Comparison of ENCODE assay signal across 1 cellular context in genomic region chr3:171445805-171446204, GRCh38.
TF ChIP-seq lines count a peak whose summit lies in the region.

No MANE protein-coding gene starts in this region.

TF ChIP-seq in WTC11, 78 proteins besides CTCF, POLR2A, EP300 and RAD21 (continued from another document):
- no peak for TF ChIP-seq ERG (CRISPR knock-in tag; IDR thresholded peaks at IDR 0.05)
- TF ChIP-seq CBFB (CRISPR knock-in tag; IDR thresholded peaks at IDR 0.05; ENCODE audit: low read depth): no peak
- no peak for TF ChIP-seq TEAD4 (CRISPR knock-in tag; IDR thresholded peaks at IDR 0.05)
- TF ChIP-seq ZBTB43 (CRISPR knock-in tag; IDR thresholded peaks at IDR 0.05): no peak
- no peak for TF ChIP-seq ETV6 (CRISPR knock-in tag; IDR thresholded peaks at IDR 0.05)
- TF ChIP-seq AFF4 (CRISPR knock-in tag; IDR thresholded peaks at IDR 0.05; ENCODE audit: borderline replicate concordance): no peak
- TF ChIP-seq SP1 (CRISPR knock-in tag; conservative IDR thresholded peaks at IDR 0.05): no peak
TF ChIP-seq in WTC11: peak in this region for 0.
